Comparison of ENCODE assay signal across 17 cellular contexts in the genomic region with DNA sequence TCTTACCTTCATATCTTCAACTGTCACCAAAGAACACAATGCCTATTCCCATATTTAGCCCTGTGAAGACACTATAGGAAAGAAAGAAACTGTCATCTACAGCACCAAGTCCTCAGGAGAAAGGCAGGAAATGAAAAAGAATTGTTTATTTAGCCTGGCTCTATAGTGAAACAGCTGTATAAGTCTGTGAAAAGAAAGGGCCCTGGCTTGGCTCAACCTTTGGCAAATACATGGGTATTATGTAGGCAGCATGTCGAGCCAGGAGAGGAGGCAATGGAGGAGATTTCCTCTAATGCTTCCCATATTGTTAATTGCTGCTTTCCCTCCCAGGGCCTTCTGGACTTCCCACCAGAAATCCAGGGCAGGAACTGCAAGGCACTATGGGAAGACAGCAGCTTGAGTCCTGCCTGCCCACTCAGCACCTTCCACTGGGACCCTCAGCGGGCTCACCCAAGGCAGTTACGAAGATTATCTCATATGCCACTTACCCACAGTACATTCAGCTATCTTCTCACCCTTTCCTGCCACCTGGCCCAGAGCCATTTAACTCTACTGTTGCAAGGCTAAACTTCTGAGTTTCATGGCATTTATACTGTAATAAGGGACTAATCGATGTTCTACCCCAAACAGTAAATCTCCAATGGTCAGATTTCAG. TPM values are rescaled to one million over a fixed set of nuclear protein-coding genes. Genes with fewer than 3 reads are reported as not detected.
A peak's percentile ranks its signal among the peaks of the same experiment; 100 is the strongest.
DNase-seq lines count a peak whose midpoint lies in the region; ATAC-seq and TF ChIP-seq lines count a peak whose summit lies in the region.
"Had no signal": no experiment of that assay in that cellular context is flagged by ENCODE, and none has a peak within 500 bp of the region (broad histone marks: within the 10 kb centered on the region; RNA-seq: fewer than 3 reads in every experiment).

No MANE protein-coding gene starts in this region.

- H4K8ac ChIP-seq in trophoblast cell (ENCODE audit: low read depth, low read length), result no peak overlapping the region

- no peak overlapping the region for H2BK5ac ChIP-seq in trophoblast cell (ENCODE audit: low read depth, low read length, poor library complexity)

- no peak overlapping the region for H2AK5ac ChIP-seq in trophoblast cell (ENCODE audit: low read length)

- H3K79me2 ChIP-seq in trophoblast cell (ENCODE audit: control insufficient read depth, insufficient read depth, low read length, poor library complexity), result no peaks in the 10 kb centered on the region

- H3K27me3 ChIP-seq in MG63, result no peaks in the 10 kb centered on the region
- H3K27me3 ChIP-seq in esophagus muscularis mucosa, result no peaks in the 10 kb centered on the region
- no peaks in the 10 kb centered on the region for H3K27me3 ChIP-seq in left ventricle myocardium inferior (ENCODE audit: low read depth)
- no peaks in the 10 kb centered on the region for H3K27me3 ChIP-seq in trophoblast cell (ENCODE audit: insufficient read depth, low read length)
- H3K27me3 ChIP-seq: BE2C, SJSA1 had no signal

- no peak overlapping the region for H4K12ac ChIP-seq in trophoblast cell (ENCODE audit: low read depth, low read length)

- H3K4me2 ChIP-seq in trophoblast cell (ENCODE audit: low read length), result no peak overlapping the region
- H3K4me2 ChIP-seq: GM23338 had no signal

- no peak for TF ChIP-seq CTCF in esophagus muscularis mucosa (IDR thresholded peaks at IDR 0.05)
- TF ChIP-seq CTCF in left ventricle myocardium inferior (IDR thresholded peaks at IDR 0.05; ENCODE audit: borderline replicate concordance), result no peak

- H3K4ac ChIP-seq in trophoblast cell (ENCODE audit: low read depth, low read length), result no peak overlapping the region

- no peak for ATAC-seq in HG03460 (IDR thresholded peaks at IDR 0.05; ENCODE audit: unreplicated experiment)
- ATAC-seq: GM23338, K562 had no signal

- no peak for TF ChIP-seq POLR2A in esophagus muscularis mucosa (IDR thresholded peaks at IDR 0.05; ENCODE audit: low read depth)

- no peak for TF ChIP-seq EP300 in esophagus muscularis mucosa (IDR thresholded peaks at IDR 0.05)

- 69% methylated on average over 4 of the region's 4 CpGs for WGBS in esophagus muscularis mucosa
- no CpG with 5 or more reads among the region's 4 CpGs for WGBS in trophoblast cell (ENCODE audit: extremely low coverage, insufficient coverage, insufficient read length)

- no peaks in the 10 kb centered on the region for H3K9me3 ChIP-seq in MG63
- no peaks in the 10 kb centered on the region for H3K9me3 ChIP-seq in esophagus muscularis mucosa
- H3K9me3 ChIP-seq in left ventricle myocardium inferior (replicated peaks), result no peaks in the 10 kb centered on the region
- no peaks in the 10 kb centered on the region for H3K9me3 ChIP-seq in trophoblast cell (ENCODE audit: insufficient read depth, low read depth, low read length)
- H3K9me3 ChIP-seq: BE2C, SJSA1 had no signal

- H3K36me3 ChIP-seq in MG63 (no peaks in the 10 kb centered on the region), esophagus muscularis mucosa (no peaks in the 10 kb centered on the region), left ventricle myocardium inferior (no peaks in the 10 kb centered on the region), trophoblast cell (ENCODE audit: control insufficient read depth in 1 of 2, insufficient read depth in 2 of 2, low read length in 2 of 2) (peaks cover 0 to 2% of the 10 kb centered on the region in 2 experiments)
- H3K36me3 ChIP-seq: BE2C, SJSA1 had no signal

- no peak overlapping the region for H2BK120ac ChIP-seq in trophoblast cell (ENCODE audit: insufficient read depth, low read length, poor library complexity)

- H3K4me3 ChIP-seq in MG63, result no peak overlapping the region
- H3K4me3 ChIP-seq in esophagus muscularis mucosa, result no peak overlapping the region
- no peak overlapping the region for H3K4me3 ChIP-seq in left ventricle myocardium inferior
- H3K4me3 ChIP-seq in trophoblast cell (ENCODE audit: low read depth, low read length), result no peak overlapping the region
- H3K4me3 ChIP-seq: GM23338, K562, SJSA1 had no signal

- intact Hi-C loops in esophagus muscularis mucosa (cut with DNase I), result no loop called here
- intact Hi-C loops in left ventricle myocardium inferior (cut with micrococcal nuclease), result no loop called here

- peak; percentile 54 for DNase-seq in MG63
- DNase-seq in esophagus muscularis mucosa (ENCODE audit: extremely low spot score), result no peak
- DNase-seq in left ventricle myocardium inferior, result no peak
- DNase-seq in trophoblast cell, result no peak
- DNase-seq in epidermal melanocyte (ENCODE audit: insufficient read length, low spot score), result no peak
- no peak for DNase-seq in SW480 (ENCODE audit: low spot score)
- DNase-seq: BE2C, NCI-H1048, NCI-H1694 treated with DMSO at 0.1 percent for 48 hours, NCI-H345, NCI-H82 had no signal

- H2BK12ac ChIP-seq in trophoblast cell (ENCODE audit: low read length), result no peak overlapping the region

- H4K91ac ChIP-seq in trophoblast cell (ENCODE audit: low read depth, low read length), result no peak overlapping the region

- no peak overlapping the region for H3K14ac ChIP-seq in trophoblast cell (ENCODE audit: low read length)

- H3K23ac ChIP-seq in trophoblast cell (ENCODE audit: low read length), result no peak overlapping the region

- H2AFZ ChIP-seq in trophoblast cell (ENCODE audit: insufficient read depth, low read length, poor library complexity), result no peak overlapping the region
- H2AFZ ChIP-seq: GM23338 had no signal

- no peak overlapping the region for H3K9ac ChIP-seq in trophoblast cell (ENCODE audit: low read length)

- H3K27ac ChIP-seq in esophagus muscularis mucosa (replicated peaks in 1 of 4) (peak overlapping the region; percentile 41 to 80 (median 74)), left ventricle myocardium inferior (replicated peaks) (peak overlapping the region; percentile 71), trophoblast cell (ENCODE audit: low read depth, low read length) (no peak overlapping the region)
- H3K27ac ChIP-seq: HL-60, SJSA1 had no signal

- H3K4me1 ChIP-seq in esophagus muscularis mucosa (peaks cover 39 to 48% (median 43%) of the 10 kb centered on the region in 4 donors), left ventricle myocardium inferior (peaks cover 96% of the 10 kb centered on the region), trophoblast cell (ENCODE audit: control insufficient read depth in 1 of 2, insufficient read depth in 2 of 2, low read length in 2 of 2) (peaks cover 7 to 9% of the 10 kb centered on the region in 2 experiments)

- H3K79me1 ChIP-seq in trophoblast cell (ENCODE audit: low read length), result peaks cover 2% of the 10 kb centered on the region

- peak overlapping the region; percentile 16 for H3K18ac ChIP-seq in trophoblast cell (ENCODE audit: low read length)

RNA-seq across cellular contexts. Expression of gene SLC8A1, which starts 30.1 kb away (rescaled TPM):
- total RNA-seq in MG63 (2014; rRNA removed; shearing (Covaris generic); ENCODE audit: low replicate concordance), result 6.0 and 11.1 TPM in 2 replicates
- total RNA-seq in esophagus muscularis mucosa (100 to 1,000 TPM; 105 to 166 (median 157) TPM), left ventricle myocardium inferior (990 TPM)
- polyA plus RNA-seq in trophoblast cell (2013), result 13.3 and 13.7 TPM in 2 replicates
- total RNA-seq: K562 had no signal
- polyA plus RNA-seq: CD4-positive, alpha-beta memory T cell; K562 had no signal
